Comparison of ENCODE assay signal across 2 cellular contexts in the genomic region with DNA sequence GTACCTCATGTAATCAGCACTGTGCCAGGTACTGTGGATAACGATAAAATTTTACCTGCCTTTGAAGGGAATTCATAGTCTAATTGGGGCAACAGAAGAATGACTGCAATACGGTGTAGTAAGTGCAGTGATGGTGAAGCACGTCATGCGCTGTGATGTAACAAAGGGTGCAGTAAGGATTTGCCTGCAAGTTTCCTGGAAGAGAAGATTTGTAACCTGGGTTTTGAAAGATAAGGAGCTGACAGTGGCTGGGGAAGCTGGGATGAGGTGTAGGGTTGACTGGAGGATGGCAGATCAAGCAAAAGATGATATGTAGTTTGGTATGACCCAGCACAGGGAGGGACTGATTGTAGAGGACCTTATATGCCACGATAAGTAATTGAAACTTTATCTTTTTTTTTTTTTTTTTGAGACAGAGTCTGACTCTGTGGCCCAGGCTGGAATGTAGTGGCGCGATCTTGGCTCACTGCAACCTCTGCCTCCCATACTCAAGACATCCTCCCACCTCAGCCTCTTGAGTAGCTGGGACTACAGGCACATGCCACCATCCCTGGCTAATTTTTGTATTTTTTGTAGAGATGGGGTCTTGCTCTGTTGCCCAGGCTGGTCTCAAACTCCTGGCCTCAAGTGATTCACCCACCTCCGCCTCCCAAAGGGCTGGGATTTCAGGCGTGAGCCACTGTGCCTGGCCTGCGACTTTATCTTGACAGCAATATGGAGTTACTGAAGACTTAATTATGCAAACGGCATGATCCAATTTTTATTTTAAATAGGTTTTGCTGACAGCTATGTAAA.
A peak's percentile ranks its signal among the peaks of the same experiment; 100 is the strongest.
TF ChIP-seq lines count a peak whose summit lies in the region.

No MANE protein-coding gene starts in this region.

TF ChIP-seq in IMR-90, 13 proteins besides CTCF, POLR2A, EP300 and RAD21:
- TF ChIP-seq USF2 (IDR thresholded peaks at IDR 0.05; ENCODE audit: low read depth, low read length) = no peak
- TF ChIP-seq CEBPB (IDR thresholded peaks at IDR 0.05; ENCODE audit: low read depth, low read length) = no peak
- TF ChIP-seq BHLHE40 (IDR thresholded peaks at IDR 0.05; ENCODE audit: low read depth, low read length) = no peak
- TF ChIP-seq SMC3 (IDR thresholded peaks at IDR 0.05; ENCODE audit: low read depth, low read length) = no peak
- TF ChIP-seq, protein P1, sequence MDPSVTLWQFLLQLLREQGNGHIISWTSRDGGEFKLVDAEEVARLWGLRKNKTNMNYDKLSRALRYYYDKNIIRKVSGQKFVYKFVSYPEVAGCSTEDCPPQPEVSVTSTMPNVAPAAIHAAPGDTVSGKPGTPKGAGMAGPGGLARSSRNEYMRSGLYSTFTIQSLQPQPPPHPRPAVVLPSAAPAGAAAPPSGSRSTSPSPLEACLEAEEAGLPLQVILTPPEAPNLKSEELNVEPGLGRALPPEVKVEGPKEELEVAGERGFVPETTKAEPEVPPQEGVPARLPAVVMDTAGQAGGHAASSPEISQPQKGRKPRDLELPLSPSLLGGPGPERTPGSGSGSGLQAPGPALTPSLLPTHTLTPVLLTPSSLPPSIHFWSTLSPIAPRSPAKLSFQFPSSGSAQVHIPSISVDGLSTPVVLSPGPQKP (IDR thresholded peaks at IDR 0.05; ENCODE audit: borderline replicate concordance, low read depth, low read length) = no peak
- no peak for TF ChIP-seq MAZ (IDR thresholded peaks at IDR 0.05; ENCODE audit: borderline replicate concordance, low read depth, low read length)
- no peak for TF ChIP-seq RFX5 (IDR thresholded peaks at IDR 0.05; ENCODE audit: low read depth, low read length)
- TF ChIP-seq MXI1 (IDR thresholded peaks at IDR 0.05; ENCODE audit: borderline replicate concordance, low read depth, low read length) = no peak
- TF ChIP-seq NFE2L2 (IDR thresholded peaks at IDR 0.05; ENCODE audit: low read depth, low read length) = no peak
- TF ChIP-seq MAFK (IDR thresholded peaks at IDR 0.05; ENCODE audit: low read depth, low read length) = no peak
- TF ChIP-seq RCOR1 (IDR thresholded peaks at IDR 0.05; ENCODE audit: insufficient replicate concordance, low read length) = no peak
- TF ChIP-seq CHD1 (IDR thresholded peaks at IDR 0.05; ENCODE audit: low read depth, low read length) = no peak

TF ChIP-seq in K562, 482 proteins besides CTCF, POLR2A, EP300 and RAD21 (continues in another document):
- peak in 1 of 2 experiments; percentile 75; a peak in 2 of 4 replicates for TF ChIP-seq FOXK2 (conservative IDR thresholded peaks at IDR 0.05 in 1 of 2, IDR thresholded peaks at IDR 0.05 in 1 of 2; ENCODE audit: low read depth in 2 of 2)
- TF ChIP-seq ZNF239 (CRISPR knock-in tag; IDR thresholded peaks at IDR 0.05) = no peak
- peak; percentile 81 for TF ChIP-seq HDAC2 (IDR thresholded peaks at IDR 0.05)
- no peak for TF ChIP-seq ZBTB1 (CRISPR knock-in tag; IDR thresholded peaks at IDR 0.05; ENCODE audit: borderline replicate concordance, low read depth)
- TF ChIP-seq EP400 (IDR thresholded peaks at IDR 0.05) = 0 out of 2 replicates have a peak, but pooled peaks have one; percentile 42
- TF ChIP-seq ATF1 (CRISPR knock-in tag; IDR thresholded peaks at IDR 0.05) = 0 out of 2 replicates have a peak, but pooled peaks have one; percentile 23
- peak; percentile 93 for TF ChIP-seq ATF1 (tag; IDR thresholded peaks at IDR 0.05)
- TF ChIP-seq, protein P2, sequence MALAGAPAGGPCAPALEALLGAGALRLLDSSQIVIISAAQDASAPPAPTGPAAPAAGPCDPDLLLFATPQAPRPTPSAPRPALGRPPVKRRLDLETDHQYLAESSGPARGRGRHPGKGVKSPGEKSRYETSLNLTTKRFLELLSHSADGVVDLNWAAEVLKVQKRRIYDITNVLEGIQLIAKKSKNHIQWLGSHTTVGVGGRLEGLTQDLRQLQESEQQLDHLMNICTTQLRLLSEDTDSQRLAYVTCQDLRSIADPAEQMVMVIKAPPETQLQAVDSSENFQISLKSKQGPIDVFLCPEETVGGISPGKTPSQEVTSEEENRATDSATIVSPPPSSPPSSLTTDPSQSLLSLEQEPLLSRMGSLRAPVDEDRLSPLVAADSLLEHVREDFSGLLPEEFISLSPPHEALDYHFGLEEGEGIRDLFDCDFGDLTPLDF (CRISPR knock-in tag; IDR thresholded peaks at IDR 0.05) = no peak
- no peak for TF ChIP-seq ZNF699 (CRISPR knock-in tag; IDR thresholded peaks at IDR 0.05; ENCODE audit: insufficient replicate concordance)
- TF ChIP-seq MCM2 (IDR thresholded peaks at IDR 0.05; ENCODE audit: low read depth) = no peak
- no peak for TF ChIP-seq ZNF140 (CRISPR knock-in tag; IDR thresholded peaks at IDR 0.05)
- TF ChIP-seq RFX5 (IDR thresholded peaks at IDR 0.05; ENCODE audit: low read depth, low read length) = no peak
- TF ChIP-seq NUFIP1 (IDR thresholded peaks at IDR 0.05; ENCODE audit: partially characterized antibody) = no peak
- peak; percentile 67 for TF ChIP-seq TAL1 (IDR thresholded peaks at IDR 0.05)
- TF ChIP-seq HES1 (IDR thresholded peaks at IDR 0.05; ENCODE audit: low read depth) = no peak
- peak in 1 of 2 experiments; percentile 85; a peak in 2 of 4 replicates for TF ChIP-seq HDAC1 (IDR thresholded peaks at IDR 0.05)
- TF ChIP-seq ZFP36 (IDR thresholded peaks at IDR 0.05; ENCODE audit: low read depth, low read length, partially characterized antibody) = no peak
- TF ChIP-seq TBL1XR1 (IDR thresholded peaks at IDR 0.05; ENCODE audit: low read length in 2 of 2) = peak in 1 of 2 experiments; percentile 72; a peak in 2 of 4 replicates
- TF ChIP-seq DLX4 (CRISPR knock-in tag; IDR thresholded peaks at IDR 0.05) = no peak
- TF ChIP-seq ZC3H11A (IDR thresholded peaks at IDR 0.05; ENCODE audit: low read depth, low read length) = no peak
- no peak for TF ChIP-seq ZNF41 (CRISPR knock-in tag; conservative IDR thresholded peaks at IDR 0.05)
- no peak for TF ChIP-seq PHB2 (IDR thresholded peaks at IDR 0.05; ENCODE audit: low read depth)
- TF ChIP-seq SOX6 (IDR thresholded peaks at IDR 0.05) = peak; percentile 80
- peak; percentile 77 for TF ChIP-seq JUND (IDR thresholded peaks at IDR 0.05; ENCODE audit: borderline replicate concordance, low read depth, low read length)
- TF ChIP-seq JUND (tag; IDR thresholded peaks at IDR 0.05; ENCODE audit: borderline replicate concordance, low read depth, low read length) = peak; percentile 61; the same call in 1 of the 3 replicates
- peak in 1 of 2 experiments; percentile 96; a peak in 2 of 4 replicates for TF ChIP-seq RCOR1 (IDR thresholded peaks at IDR 0.05; ENCODE audit: borderline replicate concordance in 1 of 2, low read depth in 2 of 2, low read length in 2 of 2)
- TF ChIP-seq, protein P3, sequence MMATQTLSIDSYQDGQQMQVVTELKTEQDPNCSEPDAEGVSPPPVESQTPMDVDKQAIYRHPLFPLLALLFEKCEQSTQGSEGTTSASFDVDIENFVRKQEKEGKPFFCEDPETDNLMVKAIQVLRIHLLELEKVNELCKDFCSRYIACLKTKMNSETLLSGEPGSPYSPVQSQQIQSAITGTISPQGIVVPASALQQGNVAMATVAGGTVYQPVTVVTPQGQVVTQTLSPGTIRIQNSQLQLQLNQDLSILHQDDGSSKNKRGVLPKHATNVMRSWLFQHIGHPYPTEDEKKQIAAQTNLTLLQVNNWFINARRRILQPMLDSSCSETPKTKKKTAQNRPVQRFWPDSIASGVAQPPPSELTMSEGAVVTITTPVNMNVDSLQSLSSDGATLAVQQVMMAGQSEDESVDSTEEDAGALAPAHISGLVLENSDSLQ (IDR thresholded peaks at IDR 0.05) = peak; percentile 84
- peak; percentile 84 for TF ChIP-seq DPF2 (IDR thresholded peaks at IDR 0.05)
- no peak for TF ChIP-seq KLF13 (tag; IDR thresholded peaks at IDR 0.05; ENCODE audit: borderline replicate concordance, low read depth)
- TF ChIP-seq NFE2 (IDR thresholded peaks at IDR 0.05; ENCODE audit: low read depth) = 0 out of 2 replicates have a peak, but pooled peaks have one; percentile 5
- TF ChIP-seq FOXJ2 (tag; IDR thresholded peaks at IDR 0.05) = no peak
- 0 out of 2 replicates have a peak, but pooled peaks have one; percentile 34 for TF ChIP-seq ZNF24 (IDR thresholded peaks at IDR 0.05)
- TF ChIP-seq ZNF121 (CRISPR knock-in tag; conservative IDR thresholded peaks at IDR 0.05) = peak; percentile 95
- TF ChIP-seq ZNF76 (CRISPR knock-in tag; IDR thresholded peaks at IDR 0.05; ENCODE audit: borderline replicate concordance) = no peak
- no peak for TF ChIP-seq E2F8 (IDR thresholded peaks at IDR 0.05; ENCODE audit: low read depth, partially characterized antibody)
- no peak for TF ChIP-seq DACH1 (IDR thresholded peaks at IDR 0.05; ENCODE audit: partially characterized antibody)
- 0 out of 2 replicates have a peak, but pooled peaks have one; percentile 44 for TF ChIP-seq EHMT2 (IDR thresholded peaks at IDR 0.05)
- peak; percentile 61 for TF ChIP-seq TCF3 (CRISPR knock-in tag; IDR thresholded peaks at IDR 0.05)
- TF ChIP-seq MLX (CRISPR knock-in tag; conservative IDR thresholded peaks at IDR 0.05) = no peak
- peak; percentile 87; the same call in 1 of the 2 replicates for TF ChIP-seq NBN (IDR thresholded peaks at IDR 0.05; ENCODE audit: low read depth)
- no peak for TF ChIP-seq RBM17 (IDR thresholded peaks at IDR 0.05; ENCODE audit: borderline replicate concordance, low read depth, low read length)
- no peak for TF ChIP-seq PHF21A (IDR thresholded peaks at IDR 0.05; ENCODE audit: borderline replicate concordance, low read depth)
- TF ChIP-seq, protein P4, sequence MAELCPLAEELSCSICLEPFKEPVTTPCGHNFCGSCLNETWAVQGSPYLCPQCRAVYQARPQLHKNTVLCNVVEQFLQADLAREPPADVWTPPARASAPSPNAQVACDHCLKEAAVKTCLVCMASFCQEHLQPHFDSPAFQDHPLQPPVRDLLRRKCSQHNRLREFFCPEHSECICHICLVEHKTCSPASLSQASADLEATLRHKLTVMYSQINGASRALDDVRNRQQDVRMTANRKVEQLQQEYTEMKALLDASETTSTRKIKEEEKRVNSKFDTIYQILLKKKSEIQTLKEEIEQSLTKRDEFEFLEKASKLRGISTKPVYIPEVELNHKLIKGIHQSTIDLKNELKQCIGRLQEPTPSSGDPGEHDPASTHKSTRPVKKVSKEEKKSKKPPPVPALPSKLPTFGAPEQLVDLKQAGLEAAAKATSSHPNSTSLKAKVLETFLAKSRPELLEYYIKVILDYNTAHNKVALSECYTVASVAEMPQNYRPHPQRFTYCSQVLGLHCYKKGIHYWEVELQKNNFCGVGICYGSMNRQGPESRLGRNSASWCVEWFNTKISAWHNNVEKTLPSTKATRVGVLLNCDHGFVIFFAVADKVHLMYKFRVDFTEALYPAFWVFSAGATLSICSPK (IDR thresholded peaks at IDR 0.05; ENCODE audit: borderline replicate concordance) = no peak
- TF ChIP-seq ZNF586 (CRISPR knock-in tag; conservative IDR thresholded peaks at IDR 0.05) = no peak
- no peak for TF ChIP-seq PBX2 (CRISPR knock-in tag; IDR thresholded peaks at IDR 0.05; ENCODE audit: low read depth)
- peak; percentile 76 for TF ChIP-seq PBX2 (tag; conservative IDR thresholded peaks at IDR 0.05; ENCODE audit: low read depth)
